10 cellular contexts compared by ENCODE assay signal in genomic region chr1:155968670-155969069, GRCh38. TPM values are rescaled to one million over a fixed set of nuclear protein-coding genes. Genes with fewer than 3 reads are reported as not detected.
DNase-seq lines count a peak whose midpoint lies in the region; ATAC-seq and TF ChIP-seq lines count a peak whose summit lies in the region.
"Had no signal": no experiment of that assay in that cellular context is flagged by ENCODE, and none has a peak within 500 bp of the region (broad histone marks: within the 10 kb centered on the region; RNA-seq: fewer than 3 reads in every experiment).

No MANE protein-coding gene starts in this region.

- no peak overlapping the region for H2AK5ac ChIP-seq in mesenchymal stem cell (ENCODE audit: low read length, severe bottlenecking)

- ATAC-seq in activated T-cell treated with anti-CD3 and anti-CD28 coated beads, Interleukin-2, amount 50 U/mL, for 4 hours = no peak
- ATAC-seq in HG03521 (IDR thresholded peaks at IDR 0.05; ENCODE audit: unreplicated experiment) (no peak), GM19023 (IDR thresholded peaks at IDR 0.05; ENCODE audit: unreplicated experiment) (no peak)

- no peak for TF ChIP-seq CTCF in tibial artery (IDR thresholded peaks at IDR 0.05)

- no peak overlapping the region for H3K4me3 ChIP-seq in mesenchymal stem cell (ENCODE audit: insufficient read depth in 1 of 2, low read depth in 1 of 2, low read length in 2 of 2)
- H3K4me3 ChIP-seq in tibial artery = no peak overlapping the region

- H2BK5ac ChIP-seq in mesenchymal stem cell (ENCODE audit: low read depth, low read length, poor library complexity, severe bottlenecking) = no peak overlapping the region

- no peak overlapping the region for H2BK120ac ChIP-seq in mesenchymal stem cell (ENCODE audit: low read depth, low read length)

- no peaks in the 10 kb centered on the region for H3K27me3 ChIP-seq in mesenchymal stem cell (ENCODE audit: control insufficient read depth in 1 of 2, insufficient read depth in 1 of 2, low read length in 2 of 2)
- H3K27me3 ChIP-seq in tibial artery = no peaks in the 10 kb centered on the region

- H3K36me3 Mint-ChIP-seq in activated T-cell treated with anti-CD3 and anti-CD28 coated beads, Interleukin-2, amount 50 U/mL, for 4 hours (ENCODE audit: insufficient read depth) = peaks cover 41% of the 10 kb centered on the region

- peaks cover 74% of the 10 kb centered on the region for H3K4me1 Mint-ChIP-seq in activated T-cell treated with anti-CD3 and anti-CD28 coated beads, Interleukin-2, amount 50 U/mL, for 4 hours (ENCODE audit: low read depth)

- peaks cover 63 to 79% of the 10 kb centered on the region in 2 experiments for H3K36me3 ChIP-seq in mesenchymal stem cell (ENCODE audit: control insufficient read depth in 1 of 2, insufficient read depth in 2 of 2, low read depth in 1 of 2, low read length in 2 of 2)
- H3K36me3 ChIP-seq in tibial artery = peaks cover 44 to 61% (median 53%) of the 10 kb centered on the region in 3 donors

- no peak overlapping the region for H3K23ac ChIP-seq in mesenchymal stem cell (ENCODE audit: low read length in 2 of 2)

- no peak overlapping the region for H4K8ac ChIP-seq in mesenchymal stem cell (ENCODE audit: low read length)

- DNase-seq in activated T-cell treated with anti-CD3 and anti-CD28 coated beads, Interleukin-2, amount 50 U/mL, for 4 hours = no peak
- DNase-seq in activated T-cell treated with anti-CD3 and anti-CD28 coated beads for 4 hours (no peak), caudate nucleus (lab: John Stamatoyannopoulos, UW) (peak in 56 of 61 donors; percentile 53 to 94 (median 85)), mesenchymal stem cell (no peak), tibial artery (no peak)
- DNase-seq in stimulated activated naive CD4-positive, alpha-beta T cell (lab: John Stamatoyannopoulos, UW) = no peak
- DNase-seq: DMS53, NCI-H146 had no signal

- H3K27ac ChIP-seq in caudate nucleus (ENCODE audit: low read depth, low read length) (peak overlapping the region; percentile 98), mesenchymal stem cell (ENCODE audit: low read length, poor library complexity, severe bottlenecking) (no peak overlapping the region), tibial artery (peak overlapping the region; percentile 76 to 99)

- intact Hi-C loops in tibial artery (cut with DNase I; ENCODE audit: low total_unique reads) = no loop called here

- no peak overlapping the region for H4K91ac ChIP-seq in mesenchymal stem cell (ENCODE audit: low read length)

- WGBS in mesenchymal stem cell = 80% methylated on average over 3 of the region's 3 CpGs

- H3K9me3 ChIP-seq in mesenchymal stem cell (ENCODE audit: control insufficient read depth, low read length) (no peaks in the 10 kb centered on the region), tibial artery (no peaks in the 10 kb centered on the region)

- H3K4me2 ChIP-seq in mesenchymal stem cell (ENCODE audit: low read length, poor library complexity, severe bottlenecking) = no peak overlapping the region

- H2AFZ ChIP-seq in mesenchymal stem cell (ENCODE audit: low read depth, low read length) = no peak overlapping the region

- H3K4me3 Mint-ChIP-seq in activated T-cell treated with anti-CD3 and anti-CD28 coated beads, Interleukin-2, amount 50 U/mL, for 4 hours = peak overlapping the region; percentile 33

- H2BK12ac ChIP-seq in mesenchymal stem cell (ENCODE audit: low read length in 2 of 2) = no peak overlapping the region

- H3K9ac ChIP-seq in mesenchymal stem cell (ENCODE audit: low read length) = peak overlapping the region; percentile 73

- H2BK15ac ChIP-seq in mesenchymal stem cell (ENCODE audit: low read depth, poor library complexity, severe bottlenecking) = no peak overlapping the region

- peaks cover 20% of the 10 kb centered on the region for H3K79me1 ChIP-seq in mesenchymal stem cell (replicated peaks; ENCODE audit: low read length, poor library complexity, severe bottlenecking)

- no peaks in the 10 kb centered on the region for H3K9me3 Mint-ChIP-seq in activated T-cell treated with anti-CD3 and anti-CD28 coated beads, Interleukin-2, amount 50 U/mL, for 4 hours

- no peaks in the 10 kb centered on the region for H3K27me3 Mint-ChIP-seq in activated T-cell treated with anti-CD3 and anti-CD28 coated beads, Interleukin-2, amount 50 U/mL, for 4 hours (ENCODE audit: low read depth)

- peak overlapping the region in 1 of 2 experiments; percentile 12 for H3K4ac ChIP-seq in mesenchymal stem cell (ENCODE audit: low read depth in 1 of 2, low read length in 2 of 2)

- no peak overlapping the region for H3K14ac ChIP-seq in mesenchymal stem cell (ENCODE audit: low read length in 2 of 2)

- no peak overlapping the region for H3K18ac ChIP-seq in mesenchymal stem cell (ENCODE audit: low read depth in 1 of 2, low read length in 2 of 2)

- peaks cover 35% of the 10 kb centered on the region for H3K4me1 ChIP-seq in mesenchymal stem cell (ENCODE audit: control insufficient read depth, insufficient read depth, low read depth, low read length)
- peaks cover 5 to 75% (median 67%) of the 10 kb centered on the region in 4 donors for H3K4me1 ChIP-seq in tibial artery

RNA-seq across cellular contexts. Expression of gene ARHGEF2, which starts 9.7 kb away (rescaled TPM):
- total RNA-seq in activated T-cell treated with anti-CD3 and anti-CD28 coated beads, Interleukin-2, amount 50 U/mL, for 4 hours = 100 to 1,000 TPM; 144 to 174 (median 149) TPM
- polyA plus RNA-seq in mesenchymal stem cell (2013, experiment 1 of 2) = 58.9 TPM
- 55.6 TPM for polyA plus RNA-seq in mesenchymal stem cell (2013, experiment 2 of 2)

RNA-seq across cellular contexts. Expression of gene RXFP4, which starts 27.2 kb away (rescaled TPM):
- total RNA-seq in activated T-cell treated with anti-CD3 and anti-CD28 coated beads, Interleukin-2, amount 50 U/mL, for 4 hours = not detected
- not detected for polyA plus RNA-seq in mesenchymal stem cell (2013, experiment 1 of 2)
- polyA plus RNA-seq in mesenchymal stem cell (2013, experiment 2 of 2) = not detected

RNA-seq across cellular contexts. Expression of gene KHDC4, which starts 34.5 kb away (rescaled TPM):
- total RNA-seq in activated T-cell treated with anti-CD3 and anti-CD28 coated beads, Interleukin-2, amount 50 U/mL, for 4 hours = 10 to 100 TPM; 32.2 to 38.3 (median 37.9) TPM
- polyA plus RNA-seq in mesenchymal stem cell (2013, experiment 1 of 2) = 18.9 TPM
- 17.3 TPM for polyA plus RNA-seq in mesenchymal stem cell (2013, experiment 2 of 2)

RNA-seq across cellular contexts. Expression of gene SSR2, which starts 52.1 kb away (rescaled TPM):
- total RNA-seq in activated T-cell treated with anti-CD3 and anti-CD28 coated beads, Interleukin-2, amount 50 U/mL, for 4 hours = 100 to 1,000 TPM; 167 to 183 (median 173) TPM
- 523 TPM for polyA plus RNA-seq in mesenchymal stem cell (2013, experiment 1 of 2)
- 523 TPM for polyA plus RNA-seq in mesenchymal stem cell (2013, experiment 2 of 2)

RNA-seq across cellular contexts. Expression of gene RIT1, which starts 57.5 kb away (rescaled TPM):
- 10 to 100 TPM; 15.6 to 25.0 (median 17.9) TPM for total RNA-seq in activated T-cell treated with anti-CD3 and anti-CD28 coated beads, Interleukin-2, amount 50 U/mL, for 4 hours
- 33.9 TPM for polyA plus RNA-seq in mesenchymal stem cell (2013, experiment 1 of 2)
- polyA plus RNA-seq in mesenchymal stem cell (2013, experiment 2 of 2) = 33.9 TPM

Comparison
In these comparisons a context has a peak if more than half of its experiments do, and no peak if none do; other contexts are left out.
1. DNase-seq: peak in caudate nucleus (56 of 61); none in activated T-cell treated with anti-CD3 and anti-CD28 coated beads, Interleukin-2, amount 50 U/mL, for 4 hours (single experiment), activated T-cell treated with anti-CD3 and anti-CD28 coated beads for 4 hours (single experiment), mesenchymal stem cell (single experiment), tibial artery (0 of 2) and stimulated activated naive CD4-positive, alpha-beta T cell (0 of 6).